In genomic region chr7:122143751-122144711, GRCh38 we compare ENCODE assay signal across 8 cellular contexts. TPM values are rescaled to one million over a fixed set of nuclear protein-coding genes. Genes with fewer than 3 reads are reported as not detected.
DNase-seq lines count a peak whose midpoint lies in the region; ATAC-seq and TF ChIP-seq lines count a peak whose summit lies in the region.

Gene AASS (minus strand): TSS chr7:122144249. CDS start chr7:122133726, 10,523 bp downstream.

- 0 to 1% methylated on average over 69 of the region's 69 CpGs for WGBS in heart right ventricle, 2 donors
- under 1% methylated on average over 69 of the region's 69 CpGs for WGBS in thymus

- H3K4me2 ChIP-seq in MM.1S (ENCODE audit: low read depth, low read length): peak within 1 kb of the TSS; percentile 84
- peak within 1 kb of the TSS; percentile 61 for H3K4me2 ChIP-seq in parathyroid adenoma (ENCODE audit: low read length)

- H3K9me3 ChIP-seq in MM.1S (replicated peaks; ENCODE audit: insufficient read depth, low read length) (no peaks in the 10 kb centered on the region), heart right ventricle (no peaks in the 10 kb centered on the region), parathyroid adenoma (ENCODE audit: control insufficient read depth, low read length) (no peaks in the 10 kb centered on the region), thymus (ENCODE audit: control insufficient read depth) (no peaks in the 10 kb centered on the region)

- H3K27ac ChIP-seq in MM.1S (ENCODE audit: low read length) (peak within 1 kb of the TSS; percentile 23; the same call in 1 of the 2 replicates), heart right ventricle (peak within 1 kb of the TSS; percentile 71 to 96 (median 92)), parathyroid adenoma (peak within 1 kb of the TSS; percentile 84), thymus (ENCODE audit: low read depth) (peak within 1 kb of the TSS; percentile 50)

- H3K36me3 ChIP-seq in H7 (replicated peaks; ENCODE audit: control insufficient read depth, insufficient read depth, low read length) (no peaks in the 10 kb centered on the region; the same call in 1 of the 2 replicates), MM.1S (replicated peaks; ENCODE audit: insufficient read depth, low read length) (no peaks in the 10 kb centered on the region), heart right ventricle (no peaks in the 10 kb centered on the region), parathyroid adenoma (ENCODE audit: control insufficient read depth, insufficient read depth, low read length) (no peaks in the 10 kb centered on the region), thymus (ENCODE audit: control insufficient read depth, insufficient read depth) (no peaks in the 10 kb centered on the region)

- no peaks in the 10 kb centered on the region for H3K27me3 ChIP-seq in H7 (ENCODE audit: control insufficient read depth, insufficient read depth, low read length)
- no peaks in the 10 kb centered on the region for H3K27me3 ChIP-seq in MM.1S (replicated peaks; ENCODE audit: insufficient read depth, low read length)
- H3K27me3 ChIP-seq in heart right ventricle: peaks cover 0 to 10% (median 0%) of the 10 kb centered on the region in 7 donors
- no peaks in the 10 kb centered on the region for H3K27me3 ChIP-seq in parathyroid adenoma (ENCODE audit: control insufficient read depth, insufficient read depth, low read length)
- H3K27me3 ChIP-seq in thymus (ENCODE audit: control insufficient read depth, insufficient read depth): no peaks in the 10 kb centered on the region

- H3F3A ChIP-seq in MM.1S (ENCODE audit: insufficient read depth, low read length): no peaks in the 10 kb centered on the region

- TF ChIP-seq CTCF in MM.1S (IDR thresholded peaks at IDR 0.05; ENCODE audit: low read length) (peak; percentile 25), heart right ventricle (IDR thresholded peaks at IDR 0.05) (peak in 1 of 9 donors; percentile 26), parathyroid adenoma (IDR thresholded peaks at IDR 0.05) (peak; percentile 11)

- H3K79me2 ChIP-seq in MM.1S (ENCODE audit: low read length) (no peaks in the 10 kb centered on the region), parathyroid adenoma (peaks cover 8% of the 10 kb centered on the region)

- H3K4me1 ChIP-seq in MM.1S (ENCODE audit: low read length) (0 out of 2 replicates have a peak, but pooled peaks cover 5% of the 10 kb centered on the region), heart right ventricle (peaks cover 0 to 35% (median 19%) of the 10 kb centered on the region in 9 donors), parathyroid adenoma (no peaks in the 10 kb centered on the region), thymus (ENCODE audit: control insufficient read depth, insufficient read depth, low read length) (no peaks in the 10 kb centered on the region)

- no peaks in the 10 kb centered on the region for H4K20me1 ChIP-seq in MM.1S (ENCODE audit: insufficient read depth, low read length)

- intact Hi-C loops in heart right ventricle (cut with DNase I): loop anchor here in 1 of 10 donors (5.0 kb wide), 1 partner anchor 1413 kb away; the partner anchor contains the start of gene NDUFA5

- H3K4me3 ChIP-seq in H7 (ENCODE audit: insufficient read depth, low read depth, low read length): peak within 1 kb of the TSS; percentile 79
- H3K4me3 ChIP-seq in MM.1S (ENCODE audit: low read length): peak within 1 kb of the TSS; percentile 89
- H3K4me3 ChIP-seq in heart right ventricle: peak within 1 kb of the TSS; percentile 58 to 96 (median 84)
- H3K4me3 ChIP-seq in parathyroid adenoma (ENCODE audit: low read depth, low read length): peak within 1 kb of the TSS; percentile 69
- H3K4me3 ChIP-seq in thymus (ENCODE audit: low read length): peak within 1 kb of the TSS; percentile 69

- peak; percentile 98 to 100 (median 99) for ATAC-seq in heart right ventricle

- no peaks in the 10 kb centered on the region for H3K9me2 ChIP-seq in MM.1S (replicated peaks; ENCODE audit: insufficient read depth, low read length)

- DNase-seq in Daoy (ENCODE audit: low read depth) (peak; percentile 100), H7 (peak; percentile 88), MM.1S (peak; percentile 98), T follicular helper cell (ENCODE audit: low read depth) (peak; percentile 83), amygdala (lab: John Stamatoyannopoulos, UW) (peak; percentile 45 to 98 (median 94)), heart right ventricle (peak; percentile 98)

- H2AFZ ChIP-seq in MM.1S (ENCODE audit: low read length) (peak within 1 kb of the TSS; percentile 96), parathyroid adenoma (peak within 1 kb of the TSS; percentile 99)

- H3K9ac ChIP-seq in MM.1S (ENCODE audit: low read length) (peak within 1 kb of the TSS; percentile 61), parathyroid adenoma (peak within 1 kb of the TSS; percentile 34)

RNA-seq across cellular contexts. Expression of gene AASS, which starts in this region (rescaled TPM):
- 39.8 and 44.1 TPM in 2 replicates for total RNA-seq in Daoy (2014; rRNA removed; shearing (Covaris generic))
- total RNA-seq in H7 (2014; rRNA removed; shearing (Covaris generic)): 28.0 and 37.6 TPM in 2 replicates
- total RNA-seq in heart right ventricle: 10 to 100 TPM; 14.6 to 48.1 (median 29.1) TPM
- polyA plus RNA-seq in heart right ventricle: 10 to 100 TPM; 14.9 to 37.5 TPM
- polyA plus RNA-seq in thymus: 6.7 TPM

Comparison
In these comparisons a context has a peak if more than half of its experiments do, and no peak if none do; other contexts are left out.
1. Peak in every context shown above with its lines: DNase-seq, ATAC-seq, H3K4me3 ChIP-seq and H3K27ac ChIP-seq.
2. H3K27ac ChIP-seq: peak in every context shown above with its lines; median percentile 92 in heart right ventricle; 84 in parathyroid adenoma; 50 in thymus; 23 in MM.1S.